7 cellular contexts compared by ENCODE assay signal in genomic region chr1:201559679-201560162, GRCh38. TPM values are rescaled to one million over a fixed set of nuclear protein-coding genes. Genes with fewer than 3 reads are reported as not detected.
DNase-seq lines count a peak whose midpoint lies in the region; ATAC-seq and TF ChIP-seq lines count a peak whose summit lies in the region.

No MANE protein-coding gene starts in this region.

- H4K91ac ChIP-seq in mesenchymal stem cell (ENCODE audit: low read length), result peak overlapping the region; percentile 85

- H3K27me3 ChIP-seq in duodenal mucosa (ENCODE audit: control insufficient read depth in 1 of 2, insufficient read depth in 2 of 2, low read length in 2 of 2), result no peaks in the 10 kb centered on the region
- H3K27me3 ChIP-seq in mesenchymal stem cell (ENCODE audit: control insufficient read depth in 1 of 2, insufficient read depth in 1 of 2, low read length in 2 of 2), result no peaks in the 10 kb centered on the region

- no peak overlapping the region for H2AFZ ChIP-seq in mesenchymal stem cell (ENCODE audit: low read depth, low read length)

- peak; percentile 61 for ATAC-seq in HG03108 (IDR thresholded peaks at IDR 0.05; ENCODE audit: unreplicated experiment)

- TF ChIP-seq CTCF in GM13976 (IDR thresholded peaks at IDR 0.05; ENCODE audit: borderline replicate concordance, control extremely low read depth, extremely low read depth, insufficient read depth, missing control alignments), result peak; percentile 82

- H3K27ac ChIP-seq in duodenal mucosa (ENCODE audit: low read depth, low read length), result no peak overlapping the region
- H3K27ac ChIP-seq in mesenchymal stem cell (ENCODE audit: low read length, poor library complexity, severe bottlenecking), result no peak overlapping the region

- H3K36me3 ChIP-seq in duodenal mucosa (ENCODE audit: control insufficient read depth in 1 of 2, insufficient read depth in 2 of 2, low read length in 2 of 2) (no peaks in the 10 kb centered on the region), mesenchymal stem cell (ENCODE audit: control insufficient read depth in 1 of 2, insufficient read depth in 2 of 2, low read depth in 1 of 2, low read length in 2 of 2) (peaks cover 0 to 2% of the 10 kb centered on the region in 2 experiments)

- peak overlapping the region; percentile 3 to 30 for H3K9ac ChIP-seq in duodenal mucosa (ENCODE audit: low read depth in 1 of 2, low read length in 2 of 2)
- H3K9ac ChIP-seq in mesenchymal stem cell (ENCODE audit: low read length), result peak overlapping the region; percentile 81

- peak overlapping the region; percentile 55 for H2BK15ac ChIP-seq in mesenchymal stem cell (ENCODE audit: low read depth, poor library complexity, severe bottlenecking)

- DNase-seq in GM13976 (ENCODE audit: low spot score), result peak; percentile 87
- DNase-seq in NCI-H526 treated with DMSO at 0.1 percent for 48 hours (lab: John Stamatoyannopoulos, UW), result peak; percentile 30
- peak; percentile 30 to 56 for DNase-seq in activated CD4-positive, alpha-beta T cell treated with anti-CD3 and anti-CD28 coated beads, Interleukin-2, amount 50 U/mL, for 24 hours (ENCODE audit: low read depth in 1 of 2, low spot score in 1 of 2)
- peak; percentile 85 for DNase-seq in mesenchymal stem cell
- peak; percentile 17 to 20 for DNase-seq in stimulated activated CD8-positive, alpha-beta memory T cell treated with anti-CD3 and anti-CD28 coated beads, Interleukin-15, amount 100 ng/mL, for 4 hours (ENCODE audit: low read depth in 2 of 2)

- no peak overlapping the region for H2AK5ac ChIP-seq in mesenchymal stem cell (ENCODE audit: low read length, severe bottlenecking)

- H3K9me3 ChIP-seq in duodenal mucosa (ENCODE audit: control insufficient read depth in 1 of 2, low read length in 2 of 2) (no peaks in the 10 kb centered on the region), mesenchymal stem cell (ENCODE audit: control insufficient read depth, low read length) (no peaks in the 10 kb centered on the region)

- 3% methylated on average over 9 of the region's 13 CpGs for WGBS in mesenchymal stem cell

- peak overlapping the region; percentile 84 for H4K8ac ChIP-seq in mesenchymal stem cell (ENCODE audit: low read length)

- peak overlapping the region; percentile 81 to 96 for H3K18ac ChIP-seq in mesenchymal stem cell (ENCODE audit: low read depth in 1 of 2, low read length in 2 of 2)

- H3K4me1 ChIP-seq in duodenal mucosa (ENCODE audit: control insufficient read depth in 1 of 2, insufficient read depth in 2 of 2, low read length in 2 of 2) (peaks cover 0 to 6% of the 10 kb centered on the region in 2 donors), mesenchymal stem cell (ENCODE audit: control insufficient read depth, insufficient read depth, low read depth, low read length) (peaks cover 35% of the 10 kb centered on the region)

- no peak overlapping the region for H3K4me2 ChIP-seq in mesenchymal stem cell (ENCODE audit: low read length, poor library complexity, severe bottlenecking)

- H2BK120ac ChIP-seq in mesenchymal stem cell (ENCODE audit: low read depth, low read length), result peak overlapping the region; percentile 80

- H3K4me3 ChIP-seq in duodenal mucosa (ENCODE audit: low read depth in 1 of 2, low read length in 2 of 2) (no peak overlapping the region), mesenchymal stem cell (ENCODE audit: insufficient read depth in 1 of 2, low read depth in 1 of 2, low read length in 2 of 2) (peak overlapping the region in 1 of 2 experiments; percentile 14)

- peak overlapping the region in 1 of 2 experiments; percentile 23 for H3K14ac ChIP-seq in mesenchymal stem cell (ENCODE audit: low read length in 2 of 2)

- H2BK5ac ChIP-seq in mesenchymal stem cell (ENCODE audit: low read depth, low read length, poor library complexity, severe bottlenecking), result no peak overlapping the region

- peak overlapping the region; percentile 99 to 100 for H2BK12ac ChIP-seq in mesenchymal stem cell (ENCODE audit: low read length in 2 of 2)

- in situ Hi-C loops in GM13976 (cut with MboI; ENCODE audit: low sequenced_read_pairs, unreplicated experiment), result loop anchor here (10.0 kb wide), 2 partner anchors 135 to 225 kb away; no protein-coding TSS in a partner anchor

- H3K4ac ChIP-seq in mesenchymal stem cell (ENCODE audit: low read depth in 1 of 2, low read length in 2 of 2), result peak overlapping the region; percentile 75 to 94

- H3K23ac ChIP-seq in mesenchymal stem cell (ENCODE audit: low read length in 2 of 2), result peak overlapping the region in 1 of 2 experiments; percentile 52

- H3K79me1 ChIP-seq in mesenchymal stem cell (replicated peaks; ENCODE audit: low read length, poor library complexity, severe bottlenecking), result peaks cover 25% of the 10 kb centered on the region

RNA-seq across cellular contexts. Expression of gene NAV1, which starts 20.8 kb away (rescaled TPM):
- 51.4 TPM for polyA plus RNA-seq in mesenchymal stem cell (2013, experiment 1 of 2)
- polyA plus RNA-seq in mesenchymal stem cell (2013, experiment 2 of 2), result 45.4 TPM

RNA-seq across cellular contexts. Expression of gene CSRP1, which starts 52.8 kb away (rescaled TPM):
- 86.6 TPM for polyA plus RNA-seq in mesenchymal stem cell (2013, experiment 1 of 2)
- 85.7 TPM for polyA plus RNA-seq in mesenchymal stem cell (2013, experiment 2 of 2)

Comparison
In these comparisons a context has a peak if more than half of its experiments do, and no peak if none do; other contexts are left out.
1. DNase-seq: peak in every context shown above with its lines; median percentile 87 in GM13976; 85 in mesenchymal stem cell; 43 in activated CD4-positive, alpha-beta T cell treated with anti-CD3 and anti-CD28 coated beads, Interleukin-2, amount 50 U/mL, for 24 hours; 30 in NCI-H526 treated with DMSO at 0.1 percent for 48 hours; 18 in stimulated activated CD8-positive, alpha-beta memory T cell treated with anti-CD3 and anti-CD28 coated beads, Interleukin-15, amount 100 ng/mL, for 4 hours.